8 cellular contexts compared by ENCODE assay signal in genomic region chr3:80806673-80807072, GRCh38.
"Had no signal": no experiment of that assay in that cellular context is flagged by ENCODE, and none has a peak within 500 bp of the region (broad histone marks: within the 10 kb centered on the region; RNA-seq: fewer than 3 reads in every experiment).

No MANE protein-coding gene starts in this region.

- FAIRE-seq: G401.6, GM12878, GM12891, GM12892, GM18507, GM19239 had no signal

- DNase-seq: GDM1, GF-D8 had no signal

- ATAC-seq: GM12878 had no signal

- H3K4me3 ChIP-seq: GM12878 had no signal
